In genomic region chr13:65631078-65631477, GRCh38 we compare ENCODE assay signal across 25 cellular contexts.
"Had no signal": no experiment of that assay in that cellular context is flagged by ENCODE, and none has a peak within 500 bp of the region (broad histone marks: within the 10 kb centered on the region; RNA-seq: fewer than 3 reads in every experiment).

No MANE protein-coding gene starts in this region.

- H3K27me3 ChIP-seq: hepatocyte, left lung, right atrium auricular region, testis, uterus had no signal

- H3K36me3 ChIP-seq: left lung, right atrium auricular region, uterus had no signal

- H3K27ac ChIP-seq: epithelial cell of prostate, hepatocyte, left lung, psoas muscle, right atrium auricular region, testis, uterus, VCaP had no signal

- H3K27me3 Mint-ChIP-seq: activated CD4-positive, alpha-beta T cell treated with anti-CD3 and anti-CD28 coated beads, Interleukin-2, amount 10 ng/mL, durations not matched to agents 7 days and 5 days; activated CD8-positive, alpha-beta memory T cell treated with anti-CD3 and anti-CD28 coated beads, Interleukin-2, amount 10 ng/mL, durations not matched to agents 7 days and 5 days; activated CD8-positive, alpha-beta T cell treated with anti-CD3 and anti-CD28 coated beads for 36 hours; activated naive CD4-positive, alpha-beta T cell treated with anti-CD3 and anti-CD28 coated beads, Interleukin-2, amount 50 U/mL, for 24 hours; naive thymus-derived CD8-positive, alpha-beta T cell; stimulated activated memory B cell treated with anti-CD40 and anti-IgM and Interleukin-4, amounts not matched to agents 10 μg/mL and 1 μg/mL and 100 μg/mL, for 72 hours; T-cell had no signal

- H3K9me3 Mint-ChIP-seq: activated CD4-positive, alpha-beta T cell treated with anti-CD3 and anti-CD28 coated beads, Interleukin-2, amount 10 ng/mL, durations not matched to agents 7 days and 5 days had no signal

- H3K4me2 ChIP-seq: hepatocyte had no signal

- DNase-seq: activated CD4-positive, alpha-beta T cell treated with anti-CD3 and anti-CD28 coated beads, Interleukin-2, amount 10 ng/mL, durations not matched to agents 7 days and 5 days; activated CD4-positive, CD25-positive, alpha-beta regulatory T cell treated with anti-CD3 and anti-CD28 coated beads, Interleukin-2, amount 50 U/mL, for 72 hours; activated CD8-positive, alpha-beta memory T cell treated with anti-CD3 and anti-CD28 coated beads, Interleukin-2, amount 10 ng/mL, durations not matched to agents 7 days and 5 days; activated CD8-positive, alpha-beta T cell treated with anti-CD3 and anti-CD28 coated beads for 36 hours; activated gamma-delta T cell treated with Interleukin-2 at 50 U/mL for 16 hours; activated T-cell treated with anti-CD3 and anti-CD28 coated beads for 4 hours; foreskin melanocyte; glutamatergic neuron; immature natural killer cell; kidney glomerular epithelial cell; left lung; naive thymus-derived CD8-positive, alpha-beta T cell; psoas muscle; T-cell; testis; trophoblast cell; uterus had no signal

- H3K79me2 ChIP-seq: hepatocyte had no signal

- H3K4me3 ChIP-seq: hepatocyte, left lung, lung, psoas muscle, right atrium auricular region, testis, uterus had no signal

- H3K9me3 ChIP-seq: left lung, psoas muscle, right atrium auricular region, testis, uterus had no signal

- H2AFZ ChIP-seq: hepatocyte had no signal

- ATAC-seq: activated CD8-positive, alpha-beta memory T cell treated with anti-CD3 and anti-CD28 coated beads, Interleukin-2, amount 10 ng/mL, durations not matched to agents 7 days and 5 days; activated CD8-positive, alpha-beta T cell treated with anti-CD3 and anti-CD28 coated beads for 36 hours; left lung; naive thymus-derived CD8-positive, alpha-beta T cell; psoas muscle; stimulated activated memory B cell treated with anti-CD40 and anti-IgM and Interleukin-4, amounts not matched to agents 10 μg/mL and 1 μg/mL and 100 μg/mL, for 72 hours; T-cell had no signal

- H3K4me1 Mint-ChIP-seq: activated CD4-positive, alpha-beta T cell treated with anti-CD3 and anti-CD28 coated beads, Interleukin-2, amount 10 ng/mL, durations not matched to agents 7 days and 5 days; activated CD8-positive, alpha-beta memory T cell treated with anti-CD3 and anti-CD28 coated beads, Interleukin-2, amount 10 ng/mL, durations not matched to agents 7 days and 5 days; activated naive CD4-positive, alpha-beta T cell treated with anti-CD3 and anti-CD28 coated beads, Interleukin-2, amount 50 U/mL, for 24 hours; immature natural killer cell; naive thymus-derived CD8-positive, alpha-beta T cell; stimulated activated memory B cell treated with anti-CD40 and anti-IgM and Interleukin-4, amounts not matched to agents 10 μg/mL and 1 μg/mL and 100 μg/mL, for 72 hours; T-cell had no signal

- H3K27ac Mint-ChIP-seq: activated CD4-positive, alpha-beta T cell treated with anti-CD3 and anti-CD28 coated beads, Interleukin-2, amount 10 ng/mL, durations not matched to agents 7 days and 5 days; activated CD8-positive, alpha-beta memory T cell treated with anti-CD3 and anti-CD28 coated beads, Interleukin-2, amount 10 ng/mL, durations not matched to agents 7 days and 5 days; activated CD8-positive, alpha-beta T cell treated with anti-CD3 and anti-CD28 coated beads for 36 hours; activated naive CD4-positive, alpha-beta T cell treated with anti-CD3 and anti-CD28 coated beads, Interleukin-2, amount 50 U/mL, for 24 hours; immature natural killer cell; naive thymus-derived CD8-positive, alpha-beta T cell; stimulated activated memory B cell treated with anti-CD40 and anti-IgM and Interleukin-4, amounts not matched to agents 10 μg/mL and 1 μg/mL and 100 μg/mL, for 72 hours; T-cell; T-helper 2 cell treated with Interferon-gamma antibody and Interleukin-4, amounts not matched to agents 5 μg/mL and 100 μg/mL, for 36 hours had no signal

- H3K36me3 Mint-ChIP-seq: activated CD8-positive, alpha-beta memory T cell treated with anti-CD3 and anti-CD28 coated beads, Interleukin-2, amount 10 ng/mL, durations not matched to agents 7 days and 5 days; activated naive CD4-positive, alpha-beta T cell treated with anti-CD3 and anti-CD28 coated beads, Interleukin-2, amount 50 U/mL, for 24 hours; naive thymus-derived CD8-positive, alpha-beta T cell; stimulated activated memory B cell treated with anti-CD40 and anti-IgM and Interleukin-4, amounts not matched to agents 10 μg/mL and 1 μg/mL and 100 μg/mL, for 72 hours; T-cell had no signal

- H3K4me3 Mint-ChIP-seq: activated CD4-positive, alpha-beta T cell treated with anti-CD3 and anti-CD28 coated beads, Interleukin-2, amount 10 ng/mL, durations not matched to agents 7 days and 5 days; activated CD8-positive, alpha-beta memory T cell treated with anti-CD3 and anti-CD28 coated beads, Interleukin-2, amount 10 ng/mL, durations not matched to agents 7 days and 5 days; activated CD8-positive, alpha-beta T cell treated with anti-CD3 and anti-CD28 coated beads for 36 hours; activated naive CD4-positive, alpha-beta T cell treated with anti-CD3 and anti-CD28 coated beads, Interleukin-2, amount 50 U/mL, for 24 hours; immature natural killer cell; naive thymus-derived CD8-positive, alpha-beta T cell; stimulated activated memory B cell treated with anti-CD40 and anti-IgM and Interleukin-4, amounts not matched to agents 10 μg/mL and 1 μg/mL and 100 μg/mL, for 72 hours; T-cell; T-helper 2 cell treated with Interferon-gamma antibody and Interleukin-4, amounts not matched to agents 5 μg/mL and 100 μg/mL, for 36 hours had no signal

- H3K4me1 ChIP-seq: left lung, psoas muscle, right atrium auricular region, testis, uterus had no signal
